Comparison of ENCODE assay signal across 21 cellular contexts in the genomic region with DNA sequence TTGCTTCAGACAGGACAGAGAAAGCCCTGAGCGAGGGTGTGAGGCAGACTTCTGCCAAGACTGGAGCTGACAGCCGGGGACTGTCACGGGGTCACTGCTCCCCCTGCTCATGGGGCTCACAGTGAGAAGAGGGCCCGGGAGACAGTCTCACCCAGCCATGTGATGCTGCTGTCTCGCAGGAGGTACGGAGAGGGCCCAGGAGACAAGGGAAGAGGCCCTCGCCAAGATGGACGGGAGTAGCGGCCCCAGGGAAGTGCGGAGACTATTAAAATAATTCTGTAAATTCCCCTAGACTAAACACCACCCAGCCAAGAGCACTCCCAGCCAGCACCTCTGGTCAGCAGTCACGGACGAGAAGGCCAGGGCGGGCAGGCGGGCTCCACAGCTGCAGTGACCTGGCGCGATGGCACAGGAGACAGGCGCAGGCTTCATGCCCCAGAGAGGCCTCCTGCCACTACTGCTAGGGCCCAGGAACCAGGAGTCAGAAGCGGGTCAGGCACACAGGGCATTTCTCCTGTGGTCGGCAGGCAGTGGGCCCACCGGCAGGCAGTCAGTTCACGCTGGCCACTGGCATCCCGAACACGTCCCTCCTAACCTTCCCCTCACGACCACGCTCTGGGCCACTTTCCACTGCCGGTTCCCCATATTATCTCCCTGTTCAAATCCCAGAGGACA. TPM values are rescaled to one million over a fixed set of nuclear protein-coding genes. Genes with fewer than 3 reads are reported as not detected.
"Had no signal": no experiment of that assay in that cellular context is flagged by ENCODE, and none has a peak within 500 bp of the region (broad histone marks: within the 10 kb centered on the region; RNA-seq: fewer than 3 reads in every experiment).

No MANE protein-coding gene starts in this region.

- H3K4me3 Mint-ChIP-seq: activated CD4-positive, alpha-beta T cell treated with anti-CD3 and anti-CD28 coated beads, Interleukin-2, amount 10 ng/mL, durations not matched to agents 7 days and 5 days; activated CD8-positive, alpha-beta T cell treated with anti-CD3 and anti-CD28 coated beads, Interleukin-2, amount 10 ng/mL, durations not matched to agents 7 days and 5 days; activated naive CD4-positive, alpha-beta T cell treated with anti-CD3 and anti-CD28 coated beads, Interleukin-2, amount 10 ng/mL, durations not matched to agents 7 days and 5 days; activated naive CD8-positive, alpha-beta T cell treated with anti-CD3 and anti-CD28 coated beads, Interleukin-2, amount 50 U/mL, for 24 hours; activated T-cell treated with anti-CD3 and anti-CD28 coated beads, Interleukin-2, amount 50 U/mL, for 24 hours; neural crest cell; stimulated activated effector memory CD8-positive, alpha-beta T cell treated with anti-CD3 and anti-CD28 coated beads, Interleukin-12 subunit alpha, Interleukin-12 subunit beta, amount 100 ng/mL, for 72 hours had no signal

- H3K9me3 ChIP-seq: ovary, right lobe of liver, stomach had no signal

- H3K27ac Mint-ChIP-seq: activated CD4-positive, alpha-beta T cell treated with anti-CD3 and anti-CD28 coated beads, Interleukin-2, amount 10 ng/mL, durations not matched to agents 7 days and 5 days; activated CD8-positive, alpha-beta T cell treated with anti-CD3 and anti-CD28 coated beads, Interleukin-2, amount 10 ng/mL, durations not matched to agents 7 days and 5 days; activated naive CD4-positive, alpha-beta T cell treated with anti-CD3 and anti-CD28 coated beads, Interleukin-2, amount 10 ng/mL, durations not matched to agents 7 days and 5 days; activated naive CD8-positive, alpha-beta T cell treated with anti-CD3 and anti-CD28 coated beads, Interleukin-2, amount 50 U/mL, for 24 hours; activated T-cell treated with anti-CD3 and anti-CD28 coated beads, Interleukin-2, amount 50 U/mL, for 24 hours; stimulated activated effector memory CD8-positive, alpha-beta T cell treated with anti-CD3 and anti-CD28 coated beads, Interleukin-12 subunit alpha, Interleukin-12 subunit beta, amount 100 ng/mL, for 72 hours had no signal

- H3K27ac ChIP-seq: ovary, right lobe of liver had no signal

- DNase-seq: activated CD4-positive, alpha-beta T cell treated with anti-CD3 and anti-CD28 coated beads, Interleukin-2, amount 10 ng/mL, durations not matched to agents 7 days and 5 days; activated CD8-positive, alpha-beta T cell treated with anti-CD3 and anti-CD28 coated beads, Interleukin-2, amount 10 ng/mL, durations not matched to agents 7 days and 5 days; activated naive CD4-positive, alpha-beta T cell treated with anti-CD3 and anti-CD28 coated beads, Interleukin-2, amount 10 ng/mL, durations not matched to agents 7 days and 5 days; activated naive CD8-positive, alpha-beta T cell treated with anti-CD3 and anti-CD28 coated beads, Interleukin-2, amount 50 U/mL, for 24 hours; activated T-cell treated with anti-CD3 and anti-CD28 coated beads, Interleukin-2, amount 50 U/mL, for 24 hours; left cardiac atrium; small intestine; stimulated activated CD4-positive, alpha-beta T cell treated with anti-CD3 and anti-CD28 coated beads, Interleukin-4, amount 100 ng/mL, for 24 hours; T1000 had no signal

- H3K4me3 ChIP-seq: ovary, right lobe of liver, stomach had no signal

- H3K36me3 Mint-ChIP-seq: activated naive CD4-positive, alpha-beta T cell treated with anti-CD3 and anti-CD28 coated beads, Interleukin-2, amount 10 ng/mL, durations not matched to agents 7 days and 5 days; stimulated activated effector memory CD8-positive, alpha-beta T cell treated with anti-CD3 and anti-CD28 coated beads, Interleukin-12 subunit alpha, Interleukin-12 subunit beta, amount 100 ng/mL, for 72 hours had no signal

- H3K36me3 ChIP-seq: ovary, right lobe of liver, stomach had no signal

- H3K9me3 Mint-ChIP-seq: activated CD4-positive, alpha-beta T cell treated with anti-CD3 and anti-CD28 coated beads, Interleukin-2, amount 10 ng/mL, durations not matched to agents 7 days and 5 days; activated naive CD4-positive, alpha-beta T cell treated with anti-CD3 and anti-CD28 coated beads, Interleukin-2, amount 10 ng/mL, durations not matched to agents 7 days and 5 days; activated naive CD8-positive, alpha-beta T cell treated with anti-CD3 and anti-CD28 coated beads, Interleukin-2, amount 50 U/mL, for 24 hours; activated T-cell treated with anti-CD3 and anti-CD28 coated beads, Interleukin-2, amount 50 U/mL, for 24 hours; neural crest cell; stimulated activated effector memory CD8-positive, alpha-beta T cell treated with anti-CD3 and anti-CD28 coated beads, Interleukin-12 subunit alpha, Interleukin-12 subunit beta, amount 100 ng/mL, for 72 hours had no signal

- ATAC-seq: activated CD4-positive, CD25-positive, alpha-beta regulatory T cell treated with anti-CD3 and anti-CD28 coated beads, Interleukin-2, amount 50 U/mL, for 24 hours; activated CD8-positive, alpha-beta T cell treated with anti-CD3 and anti-CD28 coated beads, Interleukin-2, amount 10 ng/mL, durations not matched to agents 7 days and 5 days; activated naive CD8-positive, alpha-beta T cell treated with anti-CD3 and anti-CD28 coated beads, Interleukin-2, amount 50 U/mL, for 24 hours; stimulated activated effector memory CD8-positive, alpha-beta T cell treated with anti-CD3 and anti-CD28 coated beads, Interleukin-12 subunit alpha, Interleukin-12 subunit beta, amount 100 ng/mL, for 72 hours had no signal

RNA-seq across cellular contexts. Expression of a gene that starts 24.1 kb away (rescaled TPM):
- total RNA-seq: dermis microvascular lymphatic vessel endothelial cell; lung microvascular endothelial cell; pulmonary artery endothelial cell; T-helper 1 cell treated with Interleukin-12 subunit alpha and Interleukin-12 subunit beta and Interleukin-4 antibody, amounts not matched to agents 30 ng/mL and 1 ng/mL, for 36 hours had no signal

RNA-seq across cellular contexts. Expression of a gene that starts 54.2 kb away (rescaled TPM):
- total RNA-seq: dermis microvascular lymphatic vessel endothelial cell; glomerular endothelial cell; lung microvascular endothelial cell; pulmonary artery endothelial cell; right lobe of liver; stomach; T-helper 1 cell treated with Interleukin-12 subunit alpha and Interleukin-12 subunit beta and Interleukin-4 antibody, amounts not matched to agents 30 ng/mL and 1 ng/mL, for 36 hours; ureter had no signal
- polyA plus RNA-seq: stomach had no signal
